ENCODE assay signal across 7 cellular contexts in the genomic region with DNA sequence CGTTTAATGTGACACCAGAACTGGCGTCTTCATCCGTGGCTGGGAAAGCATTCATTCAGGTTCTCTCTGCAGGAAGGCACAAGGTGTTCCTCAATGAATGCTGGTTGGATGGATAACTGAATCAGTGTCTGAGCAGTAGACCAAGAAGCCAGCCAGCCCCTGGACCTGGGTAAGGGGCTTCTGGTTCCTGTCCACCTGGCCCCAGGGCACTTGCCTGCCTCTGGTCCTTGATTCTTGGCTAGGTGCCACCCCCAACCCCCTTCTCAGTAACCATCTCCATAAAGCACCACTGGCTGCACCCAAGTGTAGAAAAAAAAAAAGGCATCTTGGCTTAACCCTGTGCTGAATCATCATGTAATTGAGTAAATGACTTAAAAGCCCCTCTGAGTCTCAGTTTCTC. TPM values are rescaled to one million over a fixed set of nuclear protein-coding genes. Genes with fewer than 3 reads are reported as not detected.
"Had no signal": no experiment of that assay in that cellular context is flagged by ENCODE, and none has a peak within 500 bp of the region (broad histone marks: within the 10 kb centered on the region; RNA-seq: fewer than 3 reads in every experiment).

No MANE protein-coding gene starts in this region.

- DNase-seq: GM23248, H9, HCEC 1CT, IMR-90, KG1 had no signal

- H3K27ac ChIP-seq: GM23248 had no signal

- H3K4me3 ChIP-seq: GM23248, K562 had no signal

RNA-seq across cellular contexts. Expression of gene KCND3, which starts 59.1 kb away (rescaled TPM):
- total RNA-seq: HT-29, K562 had no signal
- polyA plus RNA-seq: K562 had no signal
